16 cellular contexts compared by ENCODE assay signal in the genomic region with DNA sequence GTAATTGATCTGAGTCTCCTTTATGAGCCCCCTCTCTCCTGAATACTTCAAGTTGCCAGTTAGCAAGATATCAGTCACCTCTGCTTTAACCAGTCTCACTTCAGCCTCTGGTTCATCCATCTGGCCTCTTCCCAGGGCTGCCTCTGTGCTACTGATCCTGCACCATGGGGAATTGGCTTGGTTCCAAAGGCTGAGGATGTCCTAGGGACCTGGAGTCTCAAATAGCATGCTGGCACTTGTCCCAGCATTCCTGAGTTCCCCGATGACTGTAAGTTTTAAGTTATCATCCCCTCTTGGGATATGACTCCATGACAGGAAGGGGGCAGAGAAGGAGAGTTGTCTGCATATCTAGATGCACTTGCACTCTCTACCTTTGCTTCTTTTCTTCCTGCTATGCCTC.
A peak's percentile ranks its signal among the peaks of the same experiment; 100 is the strongest.
DNase-seq lines count a peak whose midpoint lies in the region; ATAC-seq, FAIRE-seq and TF ChIP-seq lines count a peak whose summit lies in the region.
"Had no signal": no experiment of that assay in that cellular context is flagged by ENCODE, and none has a peak within 500 bp of the region (broad histone marks: within the 10 kb centered on the region; RNA-seq: fewer than 3 reads in every experiment).

No MANE protein-coding gene starts in this region.

- in situ Hi-C loops in GM13977 (cut with MboI; ENCODE audit: low pct_unique_long_range_greater_than_20kb, low sequenced_read_pairs, unreplicated experiment) = loop anchor here (25.0 kb wide), 2 partner anchors 1089 to 1489 kb away; no protein-coding TSS in a partner anchor

- intact Hi-C loops in heart left ventricle (cut with DNase I) = loop anchor here in 1 of 10 donors (5.0 kb wide), 1 partner anchor 1079 kb away; no protein-coding TSS in a partner anchor
- intact Hi-C loops in Right ventricle myocardium inferior (cut with DNase I) = no loop called here
- intact Hi-C loops in dorsolateral prefrontal cortex (cut with DNase I) = no loop called here

- TF ChIP-seq POLR2A in heart left ventricle (IDR thresholded peaks at IDR 0.05) = no peak

- no peaks in the 10 kb centered on the region for H3K36me3 ChIP-seq in heart left ventricle

- H3K4me1 ChIP-seq in heart left ventricle = no peaks in the 10 kb centered on the region

- H3K27ac ChIP-seq in heart left ventricle = no peak overlapping the region
- H3K27ac ChIP-seq in dorsolateral prefrontal cortex = no peak overlapping the region
- H3K27ac ChIP-seq: epithelial cell of prostate had no signal

- H3K9me3 ChIP-seq in heart left ventricle = no peaks in the 10 kb centered on the region

- H3K27me3 ChIP-seq in heart left ventricle (peaks cover 0 to 9% (median 0%) of the 10 kb centered on the region in 9 donors), dorsolateral prefrontal cortex (no peaks in the 10 kb centered on the region)

- WGBS in heart left ventricle, 4 donors = 0 to 11% (median 8%) methylated on average over 1 of the region's 1 CpG

- no peak for FAIRE-seq in frontal cortex (lab: Jason Lieb, UNC)

- H3K4me3 ChIP-seq in heart left ventricle (no peak overlapping the region), cardiac fibroblast (replicated peaks in 1 of 2; ENCODE audit: low read depth in 2 of 2, low read length in 2 of 2) (no peak overlapping the region), dorsolateral prefrontal cortex (no peak overlapping the region)

- ATAC-seq in heart left ventricle = peak in 1 of 4 donors; percentile 34
- no peak for ATAC-seq in Right ventricle myocardium inferior
- ATAC-seq: activated T-cell treated with anti-CD3 and anti-CD28 coated beads, Interleukin-2, amount 50 U/mL, for 72 hours; stimulated activated naive B cell treated with anti-CD40 and anti-IgM and Interleukin-4, amounts not matched to agents 10 μg/mL and 1 μg/mL and 100 μg/mL, for 72 hours had no signal

- peak in 3 of 5 donors; percentile 25 to 53 (median 44) for DNase-seq in heart left ventricle
- no peak for DNase-seq in Right ventricle myocardium inferior (ENCODE audit: missing footprints)
- peak; percentile 83 for DNase-seq in NCI-H2171 (lab: John Stamatoyannopoulos, UW)
- DNase-seq in cardiac fibroblast (ENCODE audit: low read depth in 2 of 2) = peak; percentile 20 to 44
- no peak for DNase-seq in dorsolateral prefrontal cortex
- no peak for DNase-seq in GM13977 (ENCODE audit: low spot score)
- DNase-seq in activated gamma-delta T cell (lab: John Stamatoyannopoulos, UW) = no peak
- DNase-seq in frontal cortex (ENCODE audit: low spot score in 2 of 2) = no peak
- DNase-seq: activated T-cell treated with anti-CD3 and anti-CD28 coated beads, Interleukin-2, amount 50 U/mL, for 72 hours; islet precursor cell; NCI-H1092 treated with DMSO at 0.1 percent for 48 hours; NK-92 treated with Interleukin-12 subunit alpha and Interleukin-12 subunit beta, amount 100 ng/mL, for 24 hours; nucleus accumbens; SHP77 treated with DMSO at 0.1 percent for 48 hours; stimulated activated naive B cell treated with anti-CD40 and anti-IgM and Interleukin-4, amounts not matched to agents 10 μg/mL and 1 μg/mL and 100 μg/mL, for 72 hours had no signal

- no peak for TF ChIP-seq CTCF in heart left ventricle (IDR thresholded peaks at IDR 0.05)
- TF ChIP-seq CTCF in cardiac fibroblast (IDR thresholded peaks at IDR 0.05; ENCODE audit: low read depth, low read length) = no peak
- TF ChIP-seq CTCF in dorsolateral prefrontal cortex (IDR thresholded peaks at IDR 0.05 in 54 of 56, conservative IDR thresholded peaks at IDR 0.05 in 2 of 56; ENCODE audit: low read depth in 1 of 56, partially characterized antibody in 56 of 56) = no peak
- TF ChIP-seq CTCF in GM13977 (IDR thresholded peaks at IDR 0.05; ENCODE audit: extremely low read depth, insufficient read depth, missing control alignments) = no peak

Comparison
In these comparisons a context has a peak if more than half of its experiments do, and no peak if none do; other contexts are left out.
1. DNase-seq: peak in heart left ventricle (3 of 5), NCI-H2171 (single experiment) and cardiac fibroblast (2 of 2); none in Right ventricle myocardium inferior (single experiment), dorsolateral prefrontal cortex (0 of 10), GM13977 (single experiment), activated gamma-delta T cell (single experiment) and frontal cortex (0 of 2).